In the genomic region with DNA sequence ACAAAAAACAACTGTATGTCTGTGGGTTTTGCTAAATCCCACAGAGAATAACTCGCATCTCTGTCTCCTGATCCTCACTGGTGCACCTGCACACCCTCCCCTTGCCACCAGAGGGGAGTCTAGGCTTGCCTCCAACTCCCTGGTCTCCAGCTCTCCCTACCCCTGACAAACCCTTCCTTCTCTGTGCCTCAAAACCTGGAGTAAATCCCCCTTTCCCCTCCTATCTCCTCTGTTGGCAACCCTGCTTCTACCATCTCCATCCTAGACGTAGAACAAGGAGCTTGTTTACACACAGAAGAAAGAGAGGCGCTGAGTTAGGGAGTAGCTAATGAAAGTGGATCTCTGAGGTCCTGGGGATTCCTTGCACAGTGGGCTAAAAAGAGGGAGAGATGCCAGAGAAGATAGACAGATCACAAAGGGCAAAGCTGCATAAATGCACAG, we compare ENCODE assay signal across 8 cellular contexts. TPM values are rescaled to one million over a fixed set of nuclear protein-coding genes. Genes with fewer than 3 reads are reported as not detected.
DNase-seq lines count a peak whose midpoint lies in the region; ATAC-seq, FAIRE-seq and TF ChIP-seq lines count a peak whose summit lies in the region.

No MANE protein-coding gene starts in this region.

- peak; percentile 45 to 95 (median 82) for TF ChIP-seq CTCF in adrenal gland (IDR thresholded peaks at IDR 0.05)
- peak; percentile 42 to 82 for TF ChIP-seq CTCF in right atrium auricular region (IDR thresholded peaks at IDR 0.05)

- no peak overlapping the region for H3K4me3 ChIP-seq in adrenal gland
- H3K4me3 ChIP-seq in right atrium auricular region = no peak overlapping the region
- H3K4me3 ChIP-seq in small intestine (ENCODE audit: low read depth in 1 of 2, low read length in 2 of 2) = no peak overlapping the region

- H3K36me3 ChIP-seq in adrenal gland (replicated peaks in 1 of 2) = no peaks in the 10 kb centered on the region
- H3K36me3 ChIP-seq in right atrium auricular region = no peaks in the 10 kb centered on the region
- H3K36me3 ChIP-seq in small intestine (ENCODE audit: control insufficient read depth in 2 of 2, insufficient read depth in 2 of 2, low read length in 2 of 2) = no peaks in the 10 kb centered on the region

- no peaks in the 10 kb centered on the region for H3K27me3 ChIP-seq in adrenal gland
- H3K27me3 ChIP-seq in right atrium auricular region = no peaks in the 10 kb centered on the region
- H3K27me3 ChIP-seq in small intestine (ENCODE audit: control insufficient read depth in 2 of 2, insufficient read depth in 2 of 2, low read length in 2 of 2) = no peaks in the 10 kb centered on the region

- peak; percentile 63 for DNase-seq in COLO668 (lab: John Stamatoyannopoulos, UW; ENCODE audit: unreplicated experiment)
- peak; percentile 67 for DNase-seq in NAMALWA (ENCODE audit: low spot score)
- peak; percentile 66 for DNase-seq in SKM-1 treated with dmso at 0.1 percent for 144 hours (lab: John Stamatoyannopoulos, UW; ENCODE audit: unreplicated experiment)
- DNase-seq in adrenal gland = peak; percentile 46 to 80 (median 59)
- DNase-seq in right atrium auricular region (ENCODE audit: low spot score) = no peak
- DNase-seq in small intestine = peak; percentile 76

- 39 to 48% (median 46%) methylated on average over 3 of the region's 3 CpGs for WGBS in adrenal gland, 4 donors
- WGBS in small intestine, 3 donors = 9 to 19% (median 10%) methylated on average over 3 of the region's 3 CpGs

- H3K27ac ChIP-seq in adrenal gland (no peak overlapping the region), right atrium auricular region (no peak overlapping the region), small intestine (ENCODE audit: low read depth in 1 of 2, low read length in 1 of 2) (no peak overlapping the region)

- ATAC-seq in GM21619 (IDR thresholded peaks at IDR 0.05; ENCODE audit: unreplicated experiment) (peak; percentile 69), HG03045 (IDR thresholded peaks at IDR 0.05; ENCODE audit: unreplicated experiment) (no peak)

- no peaks in the 10 kb centered on the region for H3K9me3 ChIP-seq in adrenal gland (replicated peaks in 1 of 3)
- no peaks in the 10 kb centered on the region for H3K9me3 ChIP-seq in right atrium auricular region
- H3K9me3 ChIP-seq in small intestine (ENCODE audit: control insufficient read depth, low read depth) = no peaks in the 10 kb centered on the region

- TF ChIP-seq POLR2A in adrenal gland (IDR thresholded peaks at IDR 0.05) = no peak

- peaks cover 6 to 9% of the 10 kb centered on the region in 2 donors for H3K4me1 ChIP-seq in adrenal gland (replicated peaks in 1 of 2)
- H3K4me1 ChIP-seq in right atrium auricular region = peaks cover 0 to 15% of the 10 kb centered on the region in 2 donors
- peaks cover 3 to 5% of the 10 kb centered on the region in 2 donors for H3K4me1 ChIP-seq in small intestine (ENCODE audit: control insufficient read depth in 2 of 2, insufficient read depth in 1 of 2, low read depth in 1 of 2, low read length in 1 of 2)

- FAIRE-seq in small intestine (lab: Jason Lieb, UNC) = no peak

- intact Hi-C loops in adrenal gland (cut with DNase I) = loop anchor here (5.0 kb wide), 2 partner anchors 75 to 85 kb away; partner anchors contain the start of gene PVRIG (in 1 of the 2)

RNA-seq across cellular contexts. Expression of gene MBLAC1, which starts 6.0 kb away (rescaled TPM):
- total RNA-seq in adrenal gland (1 to 10 TPM; 1.5 to 7.0 (median 4.0) TPM), right atrium auricular region (1 to 10 TPM; 3.3 to 6.1 TPM)
- polyA plus RNA-seq in adrenal gland (1 to 10 TPM in 2 of 3 donors, under 1 TPM in 1; 0.38 to 4.2 (median 2.7) TPM), small intestine (1 to 10 TPM; 2.0 to 3.2 (median 2.2) TPM)

RNA-seq across cellular contexts. Expression of gene CNPY4, which starts 13.3 kb away (rescaled TPM):
- 10 to 100 TPM; 14.0 to 36.6 (median 23.0) TPM for total RNA-seq in adrenal gland
- 10 to 100 TPM; 16.5 to 28.1 (median 27.3) TPM for polyA plus RNA-seq in adrenal gland
- 1 to 10 TPM; 6.1 to 6.2 TPM for total RNA-seq in right atrium auricular region
- polyA plus RNA-seq in small intestine = 1 to 10 TPM; 2.5 to 9.2 (median 5.7) TPM

RNA-seq across cellular contexts. Expression of gene TAF6, which starts 13.6 kb away (rescaled TPM):
- total RNA-seq in adrenal gland (100 to 1,000 TPM in 1 of 8 donors, 10 to 100 TPM in 7; 49.9 to 141 (median 71.8) TPM), right atrium auricular region (10 to 100 TPM; 41.7 to 49.1 TPM)
- polyA plus RNA-seq in adrenal gland (10 to 100 TPM; 41.3 to 69.4 (median 67.9) TPM), small intestine (10 to 100 TPM; 12.2 to 33.5 (median 20.1) TPM)

RNA-seq across cellular contexts. Expression of gene LAMTOR4, which starts 16.0 kb away (rescaled TPM):
- total RNA-seq in adrenal gland = 100 to 1,000 TPM; 104 to 266 (median 159) TPM
- 100 to 1,000 TPM in 2 of 3 donors, 10 to 100 TPM in 1; 33.1 to 224 (median 193) TPM for polyA plus RNA-seq in adrenal gland
- 100 to 1,000 TPM; 153 to 168 TPM for total RNA-seq in right atrium auricular region
- polyA plus RNA-seq in small intestine = 100 to 1,000 TPM; 218 to 370 (median 226) TPM

RNA-seq across cellular contexts. Expression of gene TRAPPC14, which starts 25.8 kb away (rescaled TPM):
- total RNA-seq in adrenal gland (10 to 100 TPM in 6 of 8 donors, 1 to 10 TPM in 2; 4.3 to 23.7 (median 17.0) TPM), right atrium auricular region (1 to 10 TPM; 5.1 to 8.3 TPM)
- polyA plus RNA-seq in adrenal gland (10 to 100 TPM; 10.2 to 57.7 (median 47.5) TPM), small intestine (10 to 100 TPM; 16.7 to 28.0 (median 25.1) TPM)
